In the genomic region with DNA sequence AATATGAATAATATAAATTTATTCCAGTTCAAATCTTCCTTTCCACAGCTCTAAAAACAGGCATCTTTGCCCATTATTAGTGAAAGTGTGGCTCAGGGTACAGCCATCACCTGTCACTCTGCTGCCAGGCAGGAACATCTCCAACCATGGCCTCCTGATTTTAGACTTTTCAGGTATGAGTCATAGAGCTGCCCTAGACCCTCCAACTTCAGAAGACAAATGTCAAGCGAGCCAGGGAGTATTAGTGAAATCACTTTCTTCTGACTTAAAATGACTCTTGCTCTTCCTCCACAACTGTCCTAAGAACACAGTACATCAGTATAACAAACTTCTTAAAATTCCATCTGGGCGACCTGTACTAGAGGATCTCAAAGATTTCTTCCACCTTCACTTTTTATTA, we compare ENCODE assay signal across 14 cellular contexts.
"Had no signal": no experiment of that assay in that cellular context is flagged by ENCODE, and none has a peak within 500 bp of the region (broad histone marks: within the 10 kb centered on the region; RNA-seq: fewer than 3 reads in every experiment).

No MANE protein-coding gene starts in this region.

- H3K4me1 ChIP-seq: testis, tibial nerve, vagina had no signal

- H3K4me3 Mint-ChIP-seq: naive thymus-derived CD8-positive, alpha-beta T cell; stimulated activated naive CD8-positive, alpha-beta T cell treated with anti-CD3 and anti-CD28 coated beads, Interleukin-15, Interleukin-2, amounts not matched to agents 100 ng/mL and 50 ng/mL, for 24 hours had no signal

- H3K27ac ChIP-seq: heart right ventricle, neutrophil, testis, tibial nerve, upper lobe of right lung, vagina had no signal

- H3K9me3 ChIP-seq: neutrophil, testis, tibial nerve, upper lobe of right lung, vagina had no signal

- H3K27me3 ChIP-seq: heart right ventricle, testis, tibial nerve, upper lobe of right lung, vagina had no signal

- H3K27me3 Mint-ChIP-seq: stimulated activated naive CD8-positive, alpha-beta T cell treated with anti-CD3 and anti-CD28 coated beads, Interleukin-15, Interleukin-2, amounts not matched to agents 100 ng/mL and 50 ng/mL, for 24 hours had no signal

- H3K9me3 Mint-ChIP-seq: naive thymus-derived CD8-positive, alpha-beta T cell; stimulated activated naive CD8-positive, alpha-beta T cell treated with anti-CD3 and anti-CD28 coated beads, Interleukin-15, Interleukin-2, amounts not matched to agents 100 ng/mL and 50 ng/mL, for 24 hours had no signal

- H3K36me3 Mint-ChIP-seq: naive thymus-derived CD8-positive, alpha-beta T cell had no signal

- H3K36me3 ChIP-seq: heart right ventricle, neutrophil, tibial nerve, upper lobe of right lung, vagina had no signal

- H3K4me3 ChIP-seq: heart right ventricle, testis, tibial nerve, upper lobe of right lung, vagina had no signal

- ATAC-seq: esophagus mucosa; heart right ventricle; naive thymus-derived CD8-positive, alpha-beta T cell; sciatic nerve; upper lobe of right lung had no signal

- H3K27ac Mint-ChIP-seq: naive thymus-derived CD8-positive, alpha-beta T cell; stimulated activated naive CD8-positive, alpha-beta T cell treated with anti-CD3 and anti-CD28 coated beads, Interleukin-15, Interleukin-2, amounts not matched to agents 100 ng/mL and 50 ng/mL, for 24 hours had no signal

- DNase-seq: effector memory CD4-positive, alpha-beta T cell; heart right ventricle; hypothalamus; kidney glomerular epithelial cell; naive thymus-derived CD8-positive, alpha-beta T cell; stimulated activated CD4-positive, alpha-beta T cell treated with anti-CD3 and anti-CD28 coated beads, Interleukin-2, amount 100 ng/mL, for 24 hours; testis; upper lobe of right lung had no signal
